ENCODE assay signal across 22 cellular contexts in the genomic region with DNA sequence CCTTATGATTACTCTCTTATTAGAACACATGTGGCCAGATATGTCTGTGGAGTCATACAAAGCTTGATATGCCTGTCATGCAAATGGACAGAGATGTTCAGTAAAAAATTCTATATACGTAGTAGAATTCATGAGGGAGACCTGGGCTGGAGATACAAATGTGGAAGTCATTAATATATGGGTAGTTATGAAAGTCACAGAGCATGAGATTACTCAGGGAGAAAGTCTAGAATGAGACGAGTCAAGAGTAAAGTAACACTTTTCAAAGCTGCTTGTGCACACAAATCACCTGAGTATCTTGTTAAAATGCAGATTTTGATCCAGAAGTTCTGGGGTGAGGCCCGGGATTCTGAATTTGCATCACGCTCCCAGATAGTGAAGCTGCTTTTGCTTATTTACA.
"Had no signal": no experiment of that assay in that cellular context is flagged by ENCODE, and none has a peak within 500 bp of the region (broad histone marks: within the 10 kb centered on the region; RNA-seq: fewer than 3 reads in every experiment).

No MANE protein-coding gene starts in this region.

- DNase-seq: activated CD4-positive, alpha-beta T cell treated with anti-CD3 and anti-CD28 coated beads for 1 hour; activated CD8-positive, alpha-beta memory T cell treated with anti-CD3 and anti-CD28 coated beads for 24 hours; activated gamma-delta T cell; activated T-cell treated with anti-CD3 and anti-CD28 coated beads, Interleukin-2, amount 50 U/mL, for 72 hours; adrenal gland; effector CD8-positive, alpha-beta T cell; esophagus squamous epithelium; left cardiac atrium; mesenchymal stem cell; naive thymus-derived CD4-positive, alpha-beta T cell; psoas muscle; right cardiac atrium; stimulated activated CD4-positive, alpha-beta T cell treated with anti-CD3 and anti-CD28 coated beads, Interleukin-2, amount 100 ng/mL, for 24 hours; stimulated activated naive CD8-positive, alpha-beta T cell treated with anti-CD3 and anti-CD28 coated beads, Interleukin-15, amount 100 ng/mL, for 72 hours; transverse colon; uterus; WERI-Rb-1 had no signal

- H3K4me1 Mint-ChIP-seq: neural progenitor cell; stimulated activated naive CD8-positive, alpha-beta T cell treated with anti-CD3 and anti-CD28 coated beads, Interleukin-15, amount 100 ng/mL, for 72 hours had no signal

- H3K27me3 ChIP-seq: adrenal gland, cardiac muscle cell, neural progenitor cell, suprapubic skin, transverse colon, uterus had no signal

- H3K4me3 Mint-ChIP-seq: activated T-cell treated with anti-CD3 and anti-CD28 coated beads, Interleukin-2, amount 50 U/mL, for 72 hours; dendritic cell treated with granulocyte-macrophage colony-stimulating factor and Interleukin-4, amounts not matched to agents 40 ng/mL and 50 ng/mL, for 4 days; naive thymus-derived CD4-positive, alpha-beta T cell; neural progenitor cell; stimulated activated naive CD8-positive, alpha-beta T cell treated with anti-CD3 and anti-CD28 coated beads, Interleukin-15, amount 100 ng/mL, for 72 hours had no signal

- H3K27me3 Mint-ChIP-seq: dendritic cell treated with granulocyte-macrophage colony-stimulating factor and Interleukin-4, amounts not matched to agents 40 ng/mL and 50 ng/mL, for 4 days; stimulated activated naive CD8-positive, alpha-beta T cell treated with anti-CD3 and anti-CD28 coated beads, Interleukin-15, amount 100 ng/mL, for 72 hours had no signal

- H3K9me3 ChIP-seq: adrenal gland, esophagus squamous epithelium, psoas muscle, suprapubic skin, transverse colon, uterus had no signal

- H2AFZ ChIP-seq: neural progenitor cell had no signal

- H3K4me2 ChIP-seq: neural progenitor cell had no signal

- H3K4me1 ChIP-seq: adrenal gland, neural progenitor cell, psoas muscle, suprapubic skin, uterus had no signal

- H3K27ac ChIP-seq: adrenal gland, cardiac muscle cell, esophagus squamous epithelium, neural progenitor cell, psoas muscle, suprapubic skin, transverse colon, uterus, WERI-Rb-1 had no signal

- H3K9ac ChIP-seq: neural progenitor cell had no signal

- H3K27ac Mint-ChIP-seq: activated naive CD4-positive, alpha-beta T cell treated with anti-CD3 and anti-CD28 coated beads, Interleukin-2, amount 50 U/mL, for 72 hours; activated T-cell treated with anti-CD3 and anti-CD28 coated beads, Interleukin-2, amount 50 U/mL, for 72 hours; dendritic cell treated with granulocyte-macrophage colony-stimulating factor and Interleukin-4, amounts not matched to agents 40 ng/mL and 50 ng/mL, for 4 days; naive thymus-derived CD4-positive, alpha-beta T cell; neural progenitor cell; stimulated activated naive CD8-positive, alpha-beta T cell treated with anti-CD3 and anti-CD28 coated beads, Interleukin-15, amount 100 ng/mL, for 72 hours had no signal

- H3K36me3 Mint-ChIP-seq: activated naive CD4-positive, alpha-beta T cell treated with anti-CD3 and anti-CD28 coated beads, Interleukin-2, amount 50 U/mL, for 72 hours; naive thymus-derived CD4-positive, alpha-beta T cell; neural progenitor cell had no signal

- ATAC-seq: left cardiac atrium; naive thymus-derived CD4-positive, alpha-beta T cell; psoas muscle; right cardiac atrium; stimulated activated naive CD8-positive, alpha-beta T cell treated with anti-CD3 and anti-CD28 coated beads, Interleukin-15, amount 100 ng/mL, for 72 hours had no signal

- H3K36me3 ChIP-seq: adrenal gland, cardiac muscle cell, esophagus squamous epithelium, neural progenitor cell, suprapubic skin, transverse colon, uterus, WERI-Rb-1 had no signal

- H3K4me3 ChIP-seq: adrenal gland, cardiac muscle cell, esophagus squamous epithelium, neural progenitor cell, psoas muscle, suprapubic skin, transverse colon, uterus had no signal

- H3K9me3 Mint-ChIP-seq: activated naive CD4-positive, alpha-beta T cell treated with anti-CD3 and anti-CD28 coated beads, Interleukin-2, amount 50 U/mL, for 72 hours; activated T-cell treated with anti-CD3 and anti-CD28 coated beads, Interleukin-2, amount 50 U/mL, for 72 hours; dendritic cell treated with granulocyte-macrophage colony-stimulating factor and Interleukin-4, amounts not matched to agents 40 ng/mL and 50 ng/mL, for 4 days; stimulated activated naive CD8-positive, alpha-beta T cell treated with anti-CD3 and anti-CD28 coated beads, Interleukin-15, amount 100 ng/mL, for 72 hours had no signal
